16 cellular contexts compared by ENCODE assay signal in the genomic region with DNA sequence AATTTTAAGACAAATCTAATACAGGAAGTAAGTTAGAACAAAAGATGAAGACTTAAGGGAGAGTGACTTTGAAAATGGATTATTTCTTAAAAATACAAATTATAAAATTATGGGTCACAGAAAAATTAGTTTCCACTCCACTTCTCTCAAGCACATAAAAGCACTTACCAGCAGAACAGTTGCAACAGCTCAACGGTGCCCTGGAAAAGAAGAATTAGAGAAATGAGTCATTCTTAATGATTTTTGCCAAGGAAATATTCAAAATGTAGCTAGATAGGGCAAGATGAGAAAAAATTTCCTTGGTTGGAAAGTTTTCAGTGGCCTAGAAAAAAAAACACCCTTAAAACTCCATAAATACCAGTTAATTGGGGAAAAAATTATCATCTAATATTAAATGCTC.
DNase-seq lines count a peak whose midpoint lies in the region; TF ChIP-seq lines count a peak whose summit lies in the region.
"Had no signal": no experiment of that assay in that cellular context is flagged by ENCODE, and none has a peak within 500 bp of the region (broad histone marks: within the 10 kb centered on the region; RNA-seq: fewer than 3 reads in every experiment).

No MANE protein-coding gene starts in this region.

- no peak for TF ChIP-seq POLR2A in thyroid gland (IDR thresholded peaks at IDR 0.05)

- no peaks in the 10 kb centered on the region for H3K79me2 ChIP-seq in GM23248 (ENCODE audit: insufficient read depth)

- 19 to 35% methylated on average over 1 of the region's 1 CpG for whole genome bisulfite sequencing in GM23248 (ENCODE audit: low coverage in 1 of 2, low lambda C conversion rate in 2 of 2, missing lambda C conversion rate in 2 of 2), 2 experiments
- 17 to 24% methylated on average over 1 of the region's 1 CpG for WGBS in thyroid gland, 2 donors

- no peak overlapping the region for H3K4me2 ChIP-seq in GM23248 (ENCODE audit: unreplicated experiment)
- H3K4me2 ChIP-seq: PC-9 had no signal

- H3K27me3 ChIP-seq in GM23248 (replicated peaks; ENCODE audit: insufficient read depth): no peaks in the 10 kb centered on the region
- no peaks in the 10 kb centered on the region for H3K27me3 ChIP-seq in thyroid gland
- no peaks in the 10 kb centered on the region for H3K27me3 ChIP-seq in colonic mucosa

- no peaks in the 10 kb centered on the region for H3K9me3 ChIP-seq in GM23248 (ENCODE audit: low read depth)
- no peaks in the 10 kb centered on the region for H3K9me3 ChIP-seq in thyroid gland
- no peaks in the 10 kb centered on the region for H3K9me3 ChIP-seq in colonic mucosa

- no peak overlapping the region for H3K4me3 ChIP-seq in GM23248
- no peak overlapping the region for H3K4me3 ChIP-seq in fibroblast of pulmonary artery (replicated peaks; ENCODE audit: low read depth, low read length)
- H3K4me3 ChIP-seq in thyroid gland (replicated peaks in 1 of 3): no peak overlapping the region
- no peak overlapping the region for H3K4me3 ChIP-seq in colonic mucosa
- H3K4me3 ChIP-seq: PC-9, SK-N-MC had no signal

- intact Hi-C loops in thyroid gland (cut with DNase I) (no loop called here), colonic mucosa (cut with DNase I) (no loop called here)

- no peak overlapping the region for H3K27ac ChIP-seq in GM23248
- peak overlapping the region in 2 of 3 donors; percentile 11 to 36 for H3K27ac ChIP-seq in thyroid gland
- no peak overlapping the region for H3K27ac ChIP-seq in colonic mucosa
- H3K27ac ChIP-seq: PC-9, SK-N-MC had no signal

- H3K36me3 ChIP-seq in GM23248 (ENCODE audit: low read depth) (no peaks in the 10 kb centered on the region), thyroid gland (no peaks in the 10 kb centered on the region), colonic mucosa (no peaks in the 10 kb centered on the region)

- TF ChIP-seq CTCF in fibroblast of pulmonary artery (IDR thresholded peaks at IDR 0.05; ENCODE audit: low read length, missing control alignments) (no peak), thyroid gland (IDR thresholded peaks at IDR 0.05) (no peak), colonic mucosa (IDR thresholded peaks at IDR 0.05) (no peak)

- no peaks in the 10 kb centered on the region for H3K9me2 ChIP-seq in GM23248 (ENCODE audit: insufficient read depth)

- H3F3A ChIP-seq in GM23248 (ENCODE audit: insufficient read depth): no peaks in the 10 kb centered on the region

- no peak overlapping the region for H2AFZ ChIP-seq in GM23248
- H2AFZ ChIP-seq: PC-9 had no signal

- in situ Hi-C loops in GM23248 (cut with MboI) (no loop called here), ACHN (cut with HindIII; ENCODE audit: low pct_ligation_motif_present, low pct_unique_long_range_greater_than_20kb, low sequenced_read_pairs) (no loop called here)

- peak; percentile 38 for DNase-seq in GM23248
- DNase-seq in astrocyte of the hippocampus (ENCODE audit: low read depth, low spot score): peak; percentile 31
- DNase-seq in fibroblast of pulmonary artery (ENCODE audit: low read depth): peak; percentile 58
- DNase-seq in thyroid gland: no peak
- DNase-seq in colonic mucosa: no peak
- DNase-seq in C1 segment of cervical spinal cord (lab: John Stamatoyannopoulos, UW): no peak
- DNase-seq in ACHN: no peak
- DNase-seq: CD8-positive, alpha-beta memory T cell; H9; Karpas-422; NCI-H1436 treated with DMSO at 0.1 percent for 48 hours; NCI-H2081; NCI-H345; NCI-H748 treated with DMSO at 0.1 percent for 48 hours; PC-9 had no signal

- no peaks in the 10 kb centered on the region for H4K20me1 ChIP-seq in GM23248 (ENCODE audit: insufficient read depth)

- H3K9ac ChIP-seq in GM23248: no peak overlapping the region
- H3K9ac ChIP-seq in colonic mucosa (ENCODE audit: low read depth in 2 of 2, low read length in 2 of 2): no peak overlapping the region

- H3K4me1 ChIP-seq in GM23248 (ENCODE audit: insufficient read depth) (no peaks in the 10 kb centered on the region), thyroid gland (peaks cover 11 to 19% of the 10 kb centered on the region in 2 donors), colonic mucosa (no peaks in the 10 kb centered on the region)

Comparison
In these comparisons a context has a peak if more than half of its experiments do, and no peak if none do; other contexts are left out.
1. DNase-seq: peak in GM23248 (single experiment), astrocyte of the hippocampus (single experiment) and fibroblast of pulmonary artery (single experiment); none in thyroid gland (0 of 2), colonic mucosa (single experiment), C1 segment of cervical spinal cord (0 of 14) and ACHN (single experiment).
2. H3K27ac ChIP-seq: peak in thyroid gland (2 of 3); none in GM23248 (single experiment) and colonic mucosa (single experiment).